ENCODE assay signal across 23 cellular contexts in genomic region chr18:7094432-7094831, GRCh38. TPM values are rescaled to one million over a fixed set of nuclear protein-coding genes. Genes with fewer than 3 reads are reported as not detected.
"Had no signal": no experiment of that assay in that cellular context is flagged by ENCODE, and none has a peak within 500 bp of the region (broad histone marks: within the 10 kb centered on the region; RNA-seq: fewer than 3 reads in every experiment).

No MANE protein-coding gene starts in this region.

- H3K4me3 Mint-ChIP-seq: activated CD4-positive, alpha-beta T cell treated with anti-CD3 and anti-CD28 coated beads, Interleukin-2, amount 10 ng/mL, durations not matched to agents 24 days and 14 days; activated CD8-positive, alpha-beta T cell treated with anti-CD3 and anti-CD28 coated beads for 36 hours; activated naive CD8-positive, alpha-beta T cell treated with anti-CD3 and anti-CD28 coated beads, Interleukin-2, amount 10 ng/mL, durations not matched to agents 7 days and 5 days; activated T-helper 17 cell treated with anti-CD3 and anti-CD28 coated beads, Interleukin-2, amount 50 U/mL, for 72 hours; immature natural killer cell; natural killer cell treated with Interleukin-12 subunit alpha and Interleukin-12 subunit beta and Interleukin-15 and Interleukin-18, amount 100 ng/mL, for 72 hours had no signal

- H3K9me3 ChIP-seq: esophagus muscularis mucosa, gastroesophageal sphincter, heart right ventricle, left ventricle myocardium inferior, SJCRH30 had no signal

- H3K27ac Mint-ChIP-seq: activated CD4-positive, alpha-beta T cell treated with anti-CD3 and anti-CD28 coated beads, Interleukin-2, amount 10 ng/mL, durations not matched to agents 24 days and 14 days; activated CD8-positive, alpha-beta T cell treated with anti-CD3 and anti-CD28 coated beads for 36 hours; activated naive CD8-positive, alpha-beta T cell treated with anti-CD3 and anti-CD28 coated beads, Interleukin-2, amount 10 ng/mL, durations not matched to agents 7 days and 5 days; activated T-helper 17 cell treated with anti-CD3 and anti-CD28 coated beads, Interleukin-2, amount 50 U/mL, for 72 hours; immature natural killer cell; natural killer cell treated with Interleukin-12 subunit alpha and Interleukin-12 subunit beta and Interleukin-15 and Interleukin-18, amount 100 ng/mL, for 72 hours had no signal

- H3K4me3 ChIP-seq: esophagus muscularis mucosa, gastroesophageal sphincter, heart right ventricle, left ventricle myocardium inferior, SJCRH30, skin epidermis had no signal

- H3K27me3 ChIP-seq: brain microvascular endothelial cell, esophagus muscularis mucosa, gastroesophageal sphincter, SJCRH30 had no signal

- H3K27ac ChIP-seq: brain microvascular endothelial cell, esophagus muscularis mucosa, gastroesophageal sphincter, heart right ventricle, left ventricle myocardium inferior, SJCRH30, skin epidermis had no signal

- H3K36me3 Mint-ChIP-seq: activated naive CD8-positive, alpha-beta T cell treated with anti-CD3 and anti-CD28 coated beads, Interleukin-2, amount 10 ng/mL, durations not matched to agents 7 days and 5 days; immature natural killer cell; natural killer cell treated with Interleukin-12 subunit alpha and Interleukin-12 subunit beta and Interleukin-15 and Interleukin-18, amount 100 ng/mL, for 72 hours had no signal

- H3K36me3 ChIP-seq: brain microvascular endothelial cell, esophagus muscularis mucosa, gastroesophageal sphincter, heart right ventricle, left ventricle myocardium inferior, SJCRH30 had no signal

- DNase-seq: activated CD4-positive, alpha-beta T cell treated with anti-CD3 and anti-CD28 coated beads, Interleukin-2, amount 10 ng/mL, durations not matched to agents 24 days and 14 days; activated CD8-positive, alpha-beta T cell treated with anti-CD3 and anti-CD28 coated beads for 36 hours; activated naive CD4-positive, alpha-beta T cell treated with Interleukin-2 at 50 U/mL for 16 hours; activated naive CD8-positive, alpha-beta T cell treated with anti-CD3 and anti-CD28 coated beads, Interleukin-2, amount 10 ng/mL, durations not matched to agents 7 days and 5 days; activated T-cell treated with anti-CD3 and anti-CD28 coated beads, Interleukin-2, amount 50 U/mL, for 1 hour; brain microvascular endothelial cell; cortex of kidney; heart right ventricle; immature natural killer cell; left ventricle myocardium inferior; mammary epithelial cell; nucleus accumbens; right cardiac atrium; SJCRH30; stimulated activated naive CD8-positive, alpha-beta T cell treated with anti-CD3 and anti-CD28 coated beads, Interleukin-15, Interleukin-2, amounts not matched to agents 100 U/mL and 50 U/mL, for 24 hours; substantia nigra; trophoblast cell had no signal

- H3K27me3 Mint-ChIP-seq: activated CD4-positive, alpha-beta T cell treated with anti-CD3 and anti-CD28 coated beads, Interleukin-2, amount 10 ng/mL, durations not matched to agents 24 days and 14 days; activated CD8-positive, alpha-beta T cell treated with anti-CD3 and anti-CD28 coated beads for 36 hours; activated naive CD8-positive, alpha-beta T cell treated with anti-CD3 and anti-CD28 coated beads, Interleukin-2, amount 10 ng/mL, durations not matched to agents 7 days and 5 days; activated T-helper 17 cell treated with anti-CD3 and anti-CD28 coated beads, Interleukin-2, amount 50 U/mL, for 72 hours; natural killer cell treated with Interleukin-12 subunit alpha and Interleukin-12 subunit beta and Interleukin-15 and Interleukin-18, amount 100 ng/mL, for 72 hours had no signal

- H3K9me3 Mint-ChIP-seq: activated CD4-positive, alpha-beta T cell treated with anti-CD3 and anti-CD28 coated beads, Interleukin-2, amount 10 ng/mL, durations not matched to agents 24 days and 14 days; activated CD8-positive, alpha-beta T cell treated with anti-CD3 and anti-CD28 coated beads for 36 hours; activated naive CD8-positive, alpha-beta T cell treated with anti-CD3 and anti-CD28 coated beads, Interleukin-2, amount 10 ng/mL, durations not matched to agents 7 days and 5 days; activated T-helper 17 cell treated with anti-CD3 and anti-CD28 coated beads, Interleukin-2, amount 50 U/mL, for 72 hours; natural killer cell treated with Interleukin-12 subunit alpha and Interleukin-12 subunit beta and Interleukin-15 and Interleukin-18, amount 100 ng/mL, for 72 hours had no signal

- H3K4me1 Mint-ChIP-seq: activated CD4-positive, alpha-beta T cell treated with anti-CD3 and anti-CD28 coated beads, Interleukin-2, amount 10 ng/mL, durations not matched to agents 24 days and 14 days; activated naive CD8-positive, alpha-beta T cell treated with anti-CD3 and anti-CD28 coated beads, Interleukin-2, amount 10 ng/mL, durations not matched to agents 7 days and 5 days; activated T-helper 17 cell treated with anti-CD3 and anti-CD28 coated beads, Interleukin-2, amount 50 U/mL, for 72 hours; immature natural killer cell had no signal

- H3K4me1 ChIP-seq: esophagus muscularis mucosa, gastroesophageal sphincter, heart right ventricle, left ventricle myocardium inferior, SJCRH30 had no signal

RNA-seq across cellular contexts. Expression of gene LAMA1, which starts 23.2 kb away (rescaled TPM):
- total RNA-seq: activated CD4-positive, alpha-beta T cell treated with anti-CD3 and anti-CD28 coated beads, Interleukin-2, amount 10 ng/mL, durations not matched to agents 24 days and 14 days; activated CD8-positive, alpha-beta T cell treated with anti-CD3 and anti-CD28 coated beads for 36 hours; activated naive CD8-positive, alpha-beta T cell treated with anti-CD3 and anti-CD28 coated beads, Interleukin-2, amount 10 ng/mL, durations not matched to agents 7 days and 5 days; activated T-helper 17 cell treated with anti-CD3 and anti-CD28 coated beads, Interleukin-2, amount 50 U/mL, for 72 hours; left ventricle myocardium inferior; natural killer cell treated with Interleukin-12 subunit alpha and Interleukin-12 subunit beta and Interleukin-15 and Interleukin-18, amount 100 ng/mL, for 72 hours; T-helper 1 cell treated with Interleukin-12 subunit alpha and Interleukin-12 subunit beta and Interleukin-4 antibody, amounts not matched to agents 30 ng/mL and 1 ng/mL, for 36 hours had no signal
- polyA plus RNA-seq: immature natural killer cell had no signal
